ENCODE assay signal across 10 cellular contexts in the genomic region with DNA sequence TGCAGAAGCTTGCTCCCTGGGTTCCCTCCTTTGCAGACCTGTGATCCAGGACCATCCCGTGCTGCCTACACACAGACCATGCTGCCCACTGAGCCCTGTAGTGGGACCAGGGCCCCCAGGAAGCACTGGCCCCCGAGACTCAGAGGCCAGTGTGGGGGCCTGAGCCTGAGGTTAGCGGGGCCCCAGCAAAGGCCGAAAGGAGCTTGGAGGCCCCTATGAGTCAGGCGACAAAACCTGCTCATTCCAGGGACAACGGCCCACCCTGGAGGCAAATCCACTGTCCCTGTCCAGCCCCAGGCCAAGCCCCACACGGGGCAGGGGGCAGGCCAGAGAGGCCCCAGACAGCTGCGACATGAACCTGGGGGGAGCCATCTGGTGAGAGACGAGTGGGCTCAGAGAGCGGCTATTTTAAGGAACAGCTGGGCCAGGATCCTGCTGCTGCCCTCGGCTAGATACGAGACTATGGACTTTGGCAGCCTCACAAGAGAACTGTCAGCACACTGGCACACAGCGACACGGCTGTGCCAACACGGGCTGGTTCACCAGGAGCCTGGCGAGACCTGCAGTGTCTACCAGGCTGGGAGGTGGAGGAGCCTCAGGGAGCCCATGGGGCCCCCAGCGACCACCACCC.
DNase-seq lines count a peak whose midpoint lies in the region; ATAC-seq and TF ChIP-seq lines count a peak whose summit lies in the region.
"Had no signal": no experiment of that assay in that cellular context is flagged by ENCODE, and none has a peak within 500 bp of the region (broad histone marks: within the 10 kb centered on the region; RNA-seq: fewer than 3 reads in every experiment).

No MANE protein-coding gene starts in this region.

- no peak for ATAC-seq in activated CD8-positive, alpha-beta T cell treated with anti-CD3 and anti-CD28 coated beads, Interleukin-2, amount 10 ng/mL, durations not matched to agents 7 days and 5 days
- ATAC-seq in left lobe of liver: peak; percentile 82
- peak; percentile 43 for ATAC-seq in thoracic aorta (ENCODE audit: insufficient number of reproducible peaks, low FRiP score, low read depth)
- ATAC-seq: Panc1 had no signal

- peaks cover 3% of the 10 kb centered on the region for H3K36me3 ChIP-seq in thoracic aorta

- H3K9me3 Mint-ChIP-seq in T-helper 1 cell treated with Interleukin-12 subunit alpha and Interleukin-12 subunit beta and Interleukin-4 antibody, amounts not matched to agents 30 μg/mL and 1 μg/mL, for 36 hours: no peaks in the 10 kb centered on the region
- no peaks in the 10 kb centered on the region for H3K9me3 Mint-ChIP-seq in activated CD8-positive, alpha-beta T cell treated with anti-CD3 and anti-CD28 coated beads, Interleukin-2, amount 10 ng/mL, durations not matched to agents 7 days and 5 days (ENCODE audit: insufficient read depth)
- H3K9me3 Mint-ChIP-seq: dendritic cell treated with granulocyte-macrophage colony-stimulating factor and Interleukin-4, amounts not matched to agents 40 ng/mL and 50 ng/mL, for 4 days had no signal

- no peaks in the 10 kb centered on the region for H3K36me3 Mint-ChIP-seq in T-helper 1 cell treated with Interleukin-12 subunit alpha and Interleukin-12 subunit beta and Interleukin-4 antibody, amounts not matched to agents 30 μg/mL and 1 μg/mL, for 36 hours (ENCODE audit: low read depth)
- H3K36me3 Mint-ChIP-seq in activated CD8-positive, alpha-beta T cell treated with anti-CD3 and anti-CD28 coated beads, Interleukin-2, amount 10 ng/mL, durations not matched to agents 7 days and 5 days (ENCODE audit: low read depth): no peaks in the 10 kb centered on the region

- CTCF ChIA-PET in activated CD8-positive, alpha-beta T cell treated with anti-CD3 and anti-CD28 coated beads, Interleukin-2, amount 10 ng/mL, durations not matched to agents 7 days and 5 days (lab: Charles Lee): interaction anchor here (1.1 to 1.6 kb wide), 2 partner anchors 10 to 90 kb away, joined by 3 to 6 read pairs; no protein-coding TSS in a partner anchor

- TF ChIP-seq CTCF in thoracic aorta (IDR thresholded peaks at IDR 0.05): no peak

- POLR2A ChIA-PET in activated CD8-positive, alpha-beta T cell treated with anti-CD3 and anti-CD28 coated beads, Interleukin-2, amount 10 ng/mL, durations not matched to agents 7 days and 5 days (lab: Charles Lee): no interaction called here

- peaks cover 4% of the 10 kb centered on the region for H3K27me3 Mint-ChIP-seq in T-helper 1 cell treated with Interleukin-12 subunit alpha and Interleukin-12 subunit beta and Interleukin-4 antibody, amounts not matched to agents 30 μg/mL and 1 μg/mL, for 36 hours (ENCODE audit: low read depth)
- peaks cover 1% of the 10 kb centered on the region for H3K27me3 Mint-ChIP-seq in activated CD8-positive, alpha-beta T cell treated with anti-CD3 and anti-CD28 coated beads, Interleukin-2, amount 10 ng/mL, durations not matched to agents 7 days and 5 days (ENCODE audit: low read depth)

- H3K27ac ChIP-seq in thoracic aorta: peak overlapping the region; percentile 87 to 94

- H3K4me1 Mint-ChIP-seq in T-helper 1 cell treated with Interleukin-12 subunit alpha and Interleukin-12 subunit beta and Interleukin-4 antibody, amounts not matched to agents 30 μg/mL and 1 μg/mL, for 36 hours (ENCODE audit: low read depth): peaks cover 4% of the 10 kb centered on the region
- peaks cover 8% of the 10 kb centered on the region for H3K4me1 Mint-ChIP-seq in activated CD8-positive, alpha-beta T cell treated with anti-CD3 and anti-CD28 coated beads, Interleukin-2, amount 10 ng/mL, durations not matched to agents 7 days and 5 days (ENCODE audit: low read depth)

- H3K4me3 Mint-ChIP-seq in T-helper 1 cell treated with Interleukin-12 subunit alpha and Interleukin-12 subunit beta and Interleukin-4 antibody, amounts not matched to agents 30 μg/mL and 1 μg/mL, for 36 hours: peak overlapping the region; percentile 74
- peak overlapping the region; percentile 12 for H3K4me3 Mint-ChIP-seq in activated CD8-positive, alpha-beta T cell treated with anti-CD3 and anti-CD28 coated beads, Interleukin-2, amount 10 ng/mL, durations not matched to agents 7 days and 5 days

- DNase-seq in T-helper 1 cell (no peak), left lobe of liver (ENCODE audit: low spot score) (peak; percentile 88), thoracic aorta (ENCODE audit: low spot score) (peak; percentile 52), NCI-H1417 treated with DMSO at 0.1 percent for 48 hours (lab: John Stamatoyannopoulos, UW) (no peak), foreskin melanocyte (no peak)
- no peak for DNase-seq in activated CD8-positive, alpha-beta T cell treated with anti-CD3 and anti-CD28 coated beads, Interleukin-2, amount 10 ng/mL, durations not matched to agents 7 days and 5 days
- no peak for DNase-seq in stimulated activated CD4-positive, alpha-beta T cell treated with anti-CD3 and anti-CD28 coated beads, Interleukin-4, amount 100 ng/mL, for 24 hours

- H3K27me3 ChIP-seq in thoracic aorta (replicated peaks; ENCODE audit: insufficient read depth): no peaks in the 10 kb centered on the region

- H3K27ac Mint-ChIP-seq in T-helper 1 cell treated with Interleukin-12 subunit alpha and Interleukin-12 subunit beta and Interleukin-4 antibody, amounts not matched to agents 30 μg/mL and 1 μg/mL, for 36 hours: no peak overlapping the region
- no peak overlapping the region for H3K27ac Mint-ChIP-seq in activated CD8-positive, alpha-beta T cell treated with anti-CD3 and anti-CD28 coated beads, Interleukin-2, amount 10 ng/mL, durations not matched to agents 7 days and 5 days
- H3K27ac Mint-ChIP-seq: dendritic cell treated with granulocyte-macrophage colony-stimulating factor and Interleukin-4, amounts not matched to agents 40 ng/mL and 50 ng/mL, for 4 days had no signal

- no peaks in the 10 kb centered on the region for H3K9me3 ChIP-seq in thoracic aorta

- H3K4me3 ChIP-seq in thoracic aorta: peak overlapping the region; percentile 97

- H3K4me1 ChIP-seq in thoracic aorta (ENCODE audit: control insufficient read depth in 1 of 2, low read depth in 2 of 2): peaks cover 41 to 56% of the 10 kb centered on the region in 2 donors

Comparison
In these comparisons a context has a peak if more than half of its experiments do, and no peak if none do; other contexts are left out.
1. DNase-seq: peak in left lobe of liver (single experiment) and thoracic aorta (single experiment); none in T-helper 1 cell (0 of 5), activated CD8-positive, alpha-beta T cell treated with anti-CD3 and anti-CD28 coated beads, Interleukin-2, amount 10 ng/mL, durations not matched to agents 7 days and 5 days (single experiment), stimulated activated CD4-positive, alpha-beta T cell treated with anti-CD3 and anti-CD28 coated beads, Interleukin-4, amount 100 ng/mL, for 24 hours (single experiment), NCI-H1417 treated with DMSO at 0.1 percent for 48 hours (single experiment) and foreskin melanocyte (single experiment).